In genomic region chr1:47380699-47381098, GRCh38 we compare ENCODE assay signal across 35 cellular contexts. TPM values are rescaled to one million over a fixed set of nuclear protein-coding genes. Genes with fewer than 3 reads are reported as not detected.
"Had no signal": no experiment of that assay in that cellular context is flagged by ENCODE, and none has a peak within 500 bp of the region (broad histone marks: within the 10 kb centered on the region; RNA-seq: fewer than 3 reads in every experiment).

No MANE protein-coding gene starts in this region.

- DNase-seq: activated CD4-positive, alpha-beta memory T cell treated with anti-CD3 and anti-CD28 coated beads for 36 hours; activated CD4-positive, alpha-beta T cell treated with anti-CD3 and anti-CD28 coated beads for 36 hours; activated CD4-positive, alpha-beta T cell treated with anti-CD3 and anti-CD28 coated beads, Interleukin-2, amount 10 ng/mL, durations not matched to agents 7 days and 5 days; activated CD8-positive, alpha-beta memory T cell treated with anti-CD3 and anti-CD28 coated beads, Interleukin-2, amount 10 ng/mL, durations not matched to agents 7 days and 5 days; activated CD8-positive, alpha-beta memory T cell treated with anti-CD3 and anti-CD28 coated beads, Interleukin-2, amount 50 U/mL, for 48 hours; activated effector memory CD4-positive, alpha-beta T cell treated with Interleukin-2 at 50 U/mL for 16 hours; activated naive CD4-positive, alpha-beta T cell treated with anti-CD3 and anti-CD28 coated beads, Interleukin-2, amount 10 ng/mL, durations not matched to agents 7 days and 5 days; activated naive CD8-positive, alpha-beta T cell treated with anti-CD3 and anti-CD28 coated beads, Interleukin-2, amount 50 U/mL, for 24 hours; activated T-cell treated with anti-CD3 and anti-CD28 coated beads, Interleukin-2, amount 50 U/mL, for 48 hours; anterior cingulate cortex; caudate nucleus; NCI-H1092 treated with DMSO at 0.1 percent for 48 hours; NCI-H1417; NCI-H146; NCI-H187; NCI-H2081 treated with DMSO at 0.1 percent for 48 hours; NCI-H226; NCI-H446 treated with DMSO at 0.1 percent for 48 hours; NCI-H524; NCI-H69; NCI-H82; SHP77; SJCRH30; T1000 had no signal

- H3K9me3 ChIP-seq: SJCRH30 had no signal

- ATAC-seq: activated CD4-positive, alpha-beta T cell treated with anti-CD3 and anti-CD28 coated beads for 36 hours; activated CD4-positive, CD25-positive, alpha-beta regulatory T cell treated with anti-CD3 and anti-CD28 coated beads, Interleukin-2, amount 50 U/mL, for 24 hours; activated CD8-positive, alpha-beta memory T cell treated with anti-CD3 and anti-CD28 coated beads, Interleukin-2, amount 10 ng/mL, durations not matched to agents 7 days and 5 days; activated naive CD8-positive, alpha-beta T cell treated with anti-CD3 and anti-CD28 coated beads, Interleukin-2, amount 50 U/mL, for 24 hours; Panc1; WTC11 had no signal

- H3K9ac ChIP-seq: KMS-11 had no signal

- H3K27me3 ChIP-seq: SJCRH30 had no signal

- H3K27ac ChIP-seq: SJCRH30, SK-N-MC had no signal

- H3K4me3 ChIP-seq: SJCRH30, SK-N-MC had no signal

RNA-seq across cellular contexts. Expression of gene FOXE3, which starts 35.4 kb away (rescaled TPM):
- total RNA-seq: activated CD4-positive, alpha-beta memory T cell treated with anti-CD3 and anti-CD28 coated beads for 36 hours; activated CD4-positive, alpha-beta T cell treated with anti-CD3 and anti-CD28 coated beads for 36 hours; activated CD4-positive, alpha-beta T cell treated with anti-CD3 and anti-CD28 coated beads, Interleukin-2, amount 10 ng/mL, durations not matched to agents 7 days and 5 days; activated CD8-positive, alpha-beta memory T cell treated with anti-CD3 and anti-CD28 coated beads, Interleukin-2, amount 10 ng/mL, durations not matched to agents 7 days and 5 days; bronchial epithelial cell; LHCN-M2; M059J; RPMI7951; SJCRH30; T-helper 1 cell treated with Interleukin-12 subunit alpha and Interleukin-12 subunit beta and Interleukin-4 antibody, amounts not matched to agents 30 ng/mL and 1 ng/mL, for 36 hours; T-helper 2 cell treated with Interferon-gamma antibody and Interleukin-4, amounts not matched to agents 100 ng/mL and 5 ng/mL, for 36 hours; WTC11 had no signal

RNA-seq across cellular contexts. Expression of gene FOXD2, which starts 57.1 kb away (rescaled TPM):
- total RNA-seq: bronchial epithelial cell had no signal
